18 cellular contexts compared by ENCODE assay signal in the genomic region with DNA sequence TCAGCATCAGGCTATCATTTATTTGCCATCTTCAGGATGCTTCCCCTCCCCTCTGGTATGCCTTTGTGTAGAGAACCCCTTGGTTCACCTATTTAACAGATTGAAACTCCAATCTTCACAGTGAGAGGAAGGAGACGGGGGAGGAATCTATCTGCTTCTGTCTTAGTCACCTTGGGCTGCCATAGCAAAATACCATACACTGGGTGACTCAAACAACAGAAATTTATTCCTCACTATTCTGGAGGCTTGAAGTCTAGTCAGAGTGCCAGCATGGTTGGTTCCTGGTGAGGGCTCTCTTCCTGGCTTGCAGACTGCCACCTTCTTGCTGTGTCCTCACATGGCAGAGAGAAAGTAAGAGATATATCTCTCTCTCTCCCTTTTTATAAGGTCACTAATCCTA. TPM values are rescaled to one million over a fixed set of nuclear protein-coding genes. Genes with fewer than 3 reads are reported as not detected.
DNase-seq lines count a peak whose midpoint lies in the region; ATAC-seq and TF ChIP-seq lines count a peak whose summit lies in the region.
"Had no signal": no experiment of that assay in that cellular context is flagged by ENCODE, and none has a peak within 500 bp of the region (broad histone marks: within the 10 kb centered on the region; RNA-seq: fewer than 3 reads in every experiment).

No MANE protein-coding gene starts in this region.

- no peak overlapping the region for H2BK120ac ChIP-seq in trophoblast cell (ENCODE audit: insufficient read depth, low read length, poor library complexity)

- H4K8ac ChIP-seq in trophoblast cell (ENCODE audit: low read depth, low read length): no peak overlapping the region

- H3K4ac ChIP-seq in trophoblast cell (ENCODE audit: low read depth, low read length): no peak overlapping the region

- H3K9me3 ChIP-seq in trophoblast cell (ENCODE audit: insufficient read depth, low read depth, low read length) (no peaks in the 10 kb centered on the region), Karpas-422 (ENCODE audit: low read length) (no peaks in the 10 kb centered on the region)

- no peak overlapping the region for H2AFZ ChIP-seq in trophoblast cell (ENCODE audit: insufficient read depth, low read length, poor library complexity)
- H2AFZ ChIP-seq in Karpas-422 (ENCODE audit: low read length): no peak overlapping the region

- H3K36me3 ChIP-seq in trophoblast cell (ENCODE audit: control insufficient read depth in 1 of 2, insufficient read depth in 2 of 2, low read length in 2 of 2): no peaks in the 10 kb centered on the region
- no peaks in the 10 kb centered on the region for H3K36me3 ChIP-seq in Karpas-422 (ENCODE audit: insufficient read depth, low read length)

- H3K18ac ChIP-seq in trophoblast cell (ENCODE audit: low read length): no peak overlapping the region

- H2AK5ac ChIP-seq in trophoblast cell (ENCODE audit: low read length): no peak overlapping the region

- H3K27ac ChIP-seq in trophoblast cell (ENCODE audit: low read depth, low read length) (no peak overlapping the region), Karpas-422 (ENCODE audit: low read length) (no peak overlapping the region)
- H3K27ac ChIP-seq: left ventricle myocardium inferior had no signal

- TF ChIP-seq CTCF in HFFc6 (IDR thresholded peaks at IDR 0.05): peak; percentile 25; the same call in 1 of the 2 replicates
- TF ChIP-seq CTCF in epithelial cell of proximal tubule (conservative IDR thresholded peaks at IDR 0.05; ENCODE audit: low read depth, low read length): no peak

- H3K4me1 Mint-ChIP-seq in HFFc6 (ENCODE audit: low read depth): peaks cover 55% of the 10 kb centered on the region
- H3K4me1 Mint-ChIP-seq: activated naive CD8-positive, alpha-beta T cell treated with anti-CD3 and anti-CD28 coated beads, Interleukin-2, amount 10 ng/mL, durations not matched to agents 7 days and 5 days; naive thymus-derived CD4-positive, alpha-beta T cell; T-helper 17 cell had no signal

- H3K4me3 Mint-ChIP-seq in HFFc6: no peak overlapping the region; the same call in 1 of the 2 replicates
- H3K4me3 Mint-ChIP-seq: activated naive CD8-positive, alpha-beta T cell treated with anti-CD3 and anti-CD28 coated beads, Interleukin-2, amount 10 ng/mL, durations not matched to agents 7 days and 5 days; CD14-positive monocyte; naive thymus-derived CD4-positive, alpha-beta T cell; T-helper 17 cell had no signal

- no peaks in the 10 kb centered on the region for H4K20me1 ChIP-seq in Karpas-422 (ENCODE audit: insufficient read depth, low read depth, low read length)

- no peaks in the 10 kb centered on the region for H3K9me2 ChIP-seq in Karpas-422 (replicated peaks; ENCODE audit: insufficient read depth, low read length)

- H2BK5ac ChIP-seq in trophoblast cell (ENCODE audit: low read depth, low read length, poor library complexity): no peak overlapping the region

- no peaks in the 10 kb centered on the region for H3K79me2 ChIP-seq in trophoblast cell (ENCODE audit: control insufficient read depth, insufficient read depth, low read length, poor library complexity)
- H3K79me2 ChIP-seq in Karpas-422 (ENCODE audit: low read length): no peaks in the 10 kb centered on the region

- H3K4me1 ChIP-seq in trophoblast cell (ENCODE audit: control insufficient read depth in 1 of 2, insufficient read depth in 2 of 2, low read length in 2 of 2) (peaks cover 6 to 8% of the 10 kb centered on the region in 2 experiments), Karpas-422 (ENCODE audit: low read length) (no peaks in the 10 kb centered on the region)

- no peak overlapping the region for H4K91ac ChIP-seq in trophoblast cell (ENCODE audit: low read depth, low read length)

- H3K9ac ChIP-seq in trophoblast cell (ENCODE audit: low read length) (no peak overlapping the region), Karpas-422 (ENCODE audit: low read length) (no peak overlapping the region)

- H3K4me3 ChIP-seq in epithelial cell of proximal tubule (ENCODE audit: low read depth, low read length): no peak overlapping the region
- H3K4me3 ChIP-seq in trophoblast cell (ENCODE audit: low read depth, low read length): no peak overlapping the region
- H3K4me3 ChIP-seq in Karpas-422 (ENCODE audit: low read length): no peak overlapping the region
- H3K4me3 ChIP-seq: left ventricle myocardium inferior had no signal

- H3K14ac ChIP-seq in trophoblast cell (ENCODE audit: low read length): no peak overlapping the region

- H3K4me2 ChIP-seq in trophoblast cell (ENCODE audit: low read length) (no peak overlapping the region), Karpas-422 (ENCODE audit: low read depth, low read length, poor library complexity, severe bottlenecking) (no peak overlapping the region)

- no peaks in the 10 kb centered on the region for H3K27me3 ChIP-seq in trophoblast cell (ENCODE audit: insufficient read depth, low read length)
- H3K27me3 ChIP-seq in Karpas-422 (ENCODE audit: low read length): no peaks in the 10 kb centered on the region

- peaks cover 34% of the 10 kb centered on the region for H3K9me3 Mint-ChIP-seq in HFFc6

- H3K23ac ChIP-seq in trophoblast cell (ENCODE audit: low read length): no peak overlapping the region

- WGBS in trophoblast cell (ENCODE audit: extremely low coverage, insufficient coverage, insufficient read length): no CpG with 5 or more reads among the region's 1 CpG

- no peak overlapping the region for H2BK12ac ChIP-seq in trophoblast cell (ENCODE audit: low read length)

- H4K12ac ChIP-seq in trophoblast cell (ENCODE audit: low read depth, low read length): no peak overlapping the region

- peak overlapping the region; percentile 88 for H3K27ac Mint-ChIP-seq in HFFc6
- H3K27ac Mint-ChIP-seq: activated naive CD8-positive, alpha-beta T cell treated with anti-CD3 and anti-CD28 coated beads, Interleukin-2, amount 10 ng/mL, durations not matched to agents 7 days and 5 days; CD14-positive monocyte; naive thymus-derived CD4-positive, alpha-beta T cell; T-helper 17 cell had no signal

- H3K36me3 Mint-ChIP-seq in HFFc6 (ENCODE audit: low read depth): peaks cover 39% of the 10 kb centered on the region
- H3K36me3 Mint-ChIP-seq: activated naive CD8-positive, alpha-beta T cell treated with anti-CD3 and anti-CD28 coated beads, Interleukin-2, amount 10 ng/mL, durations not matched to agents 7 days and 5 days; CD14-positive monocyte had no signal

- DNase-seq in HFFc6 (peak; percentile 87), SW 1271 (lab: John Stamatoyannopoulos, UW) (peak; percentile 78 to 91), epithelial cell of proximal tubule (ENCODE audit: low read depth) (peak; percentile 20), trophoblast cell (peak; percentile 59 to 83), Karpas-422 (no peak), NCI-H2196 treated with DMSO at 0.1 percent for 48 hours (lab: John Stamatoyannopoulos, UW; ENCODE audit: unreplicated experiment) (no peak), D341Med (ENCODE audit: low spot score) (no peak)
- DNase-seq: activated CD4-positive, alpha-beta T cell treated with anti-CD3 and anti-CD28 coated beads for 48 hours; activated naive CD8-positive, alpha-beta T cell treated with anti-CD3 and anti-CD28 coated beads, Interleukin-2, amount 10 ng/mL, durations not matched to agents 7 days and 5 days; DMS79; Kasumi-1; left ventricle myocardium inferior; naive thymus-derived CD4-positive, alpha-beta T cell; NCI-H1694 treated with DMSO at 0.1 percent for 48 hours; NCI-H526 treated with DMSO at 0.1 percent for 48 hours; T-helper 17 cell had no signal

- H3K27me3 Mint-ChIP-seq in HFFc6 (ENCODE audit: insufficient read depth): peaks cover 6% of the 10 kb centered on the region

- ATAC-seq in GM18511 (IDR thresholded peaks at IDR 0.05; ENCODE audit: unreplicated experiment): no peak
- ATAC-seq: naive thymus-derived CD4-positive, alpha-beta T cell; T-helper 17 cell had no signal

- H3K79me1 ChIP-seq in trophoblast cell (ENCODE audit: low read length): no peaks in the 10 kb centered on the region

RNA-seq across cellular contexts. Expression of gene EML1, which starts 13.5 kb away (rescaled TPM):
- 10 to 100 TPM; 13.2 to 27.6 (median 22.2) TPM for total RNA-seq in HFFc6 (2021; fragmentation: NEBNext Ultra II Directional; extraction: Animal tissue kit (Norgen Biotek cat#: 25700))
- 10.1 and 25.1 TPM in 2 replicates for total RNA-seq in epithelial cell of proximal tubule
- 5.5 and 6.1 TPM in 2 replicates for polyA plus RNA-seq in trophoblast cell (2013)
- total RNA-seq in Karpas-422 (2014; rRNA removed; shearing (Covaris generic); ENCODE audit: low replicate concordance): not detected in 2 replicates
- total RNA-seq: naive thymus-derived CD4-positive, alpha-beta T cell had no signal
- polyA plus RNA-seq: CD14-positive monocyte; naive thymus-derived CD4-positive, alpha-beta T cell had no signal

Comparison
In these comparisons a context has a peak if more than half of its experiments do, and no peak if none do; other contexts are left out.
1. DNase-seq: peak in HFFc6 (single experiment), SW 1271 (2 of 2), epithelial cell of proximal tubule (single experiment) and trophoblast cell (2 of 2); none in Karpas-422 (single experiment), NCI-H2196 treated with DMSO at 0.1 percent for 48 hours (single experiment) and D341Med (single experiment).
2. RNA of gene EML1, which starts 13.5 kb away (total RNA-seq): 10.1 to 25.1 TPM in epithelial cell of proximal tubule and 13.2 to 27.6 TPM in HFFc6; not detected in Karpas-422; every median in the first group is over 10 times any median in the second.